In the genomic region with DNA sequence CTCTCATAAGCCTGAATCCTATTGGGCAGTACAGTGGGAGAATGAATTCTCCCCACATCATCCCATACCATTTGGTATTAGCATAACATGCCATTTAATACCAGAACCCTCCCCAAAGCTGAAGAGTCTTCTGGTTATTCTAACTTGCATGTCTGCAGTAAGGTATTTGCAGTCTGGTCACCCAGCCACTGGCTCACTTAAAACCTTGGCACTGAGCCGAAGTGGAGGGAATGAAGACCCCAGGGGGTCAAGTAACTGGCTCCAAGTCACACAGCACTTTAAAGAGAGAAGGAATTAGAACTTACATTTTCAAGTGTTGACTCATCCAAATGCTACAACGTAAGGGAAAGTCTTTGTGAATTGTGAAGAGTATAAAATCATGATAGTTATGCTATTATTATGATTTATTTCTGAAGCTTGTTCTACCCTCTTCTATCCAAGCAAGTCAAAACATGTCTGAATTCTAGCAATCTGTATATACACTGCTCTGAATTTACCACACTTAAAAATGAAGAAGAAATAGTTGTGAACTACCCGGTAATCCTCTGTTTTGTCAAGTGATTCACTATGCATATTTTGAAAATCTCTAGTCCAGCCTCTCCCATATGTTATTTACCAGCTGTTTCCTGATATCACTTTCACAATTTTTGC, we compare ENCODE assay signal across 11 cellular contexts.
DNase-seq lines count a peak whose midpoint lies in the region; ATAC-seq, FAIRE-seq and TF ChIP-seq lines count a peak whose summit lies in the region.
"Had no signal": no experiment of that assay in that cellular context is flagged by ENCODE, and none has a peak within 500 bp of the region (broad histone marks: within the 10 kb centered on the region; RNA-seq: fewer than 3 reads in every experiment).

No MANE protein-coding gene starts in this region.

- ATAC-seq in GM21526 (IDR thresholded peaks at IDR 0.05; ENCODE audit: low FRiP score, unreplicated experiment), result no peak

- no peak for TF ChIP-seq CTCF in AG09309 (IDR thresholded peaks at IDR 0.05; ENCODE audit: control insufficient read depth, insufficient read depth, low read depth, low read length, missing control alignments)

- H3K9ac ChIP-seq in HUES48 (ENCODE audit: low read depth, low read length) (no peak overlapping the region), adipocyte (ENCODE audit: low read length) (no peak overlapping the region)

- H3K4me3 ChIP-seq in AG09309 (ENCODE audit: control insufficient read depth, low read depth, low read length), result no peak overlapping the region
- no peak overlapping the region for H3K4me3 ChIP-seq in HUES48 (ENCODE audit: low read depth, low read length)
- H3K4me3 ChIP-seq in adipocyte (ENCODE audit: low read length), result no peak overlapping the region
- H3K4me3 ChIP-seq: spleen had no signal

- no peaks in the 10 kb centered on the region for H3K9me3 ChIP-seq in HUES48 (ENCODE audit: control insufficient read depth, insufficient read depth, low read length)
- no peaks in the 10 kb centered on the region for H3K9me3 ChIP-seq in adipocyte (ENCODE audit: control insufficient read depth, low read length)
- H3K9me3 ChIP-seq: spleen had no signal

- no peaks in the 10 kb centered on the region for H3K36me3 ChIP-seq in HUES48 (ENCODE audit: control insufficient read depth, insufficient read depth, low read length)
- no peaks in the 10 kb centered on the region for H3K36me3 ChIP-seq in adipocyte (ENCODE audit: control insufficient read depth, insufficient read depth, low read length, severe bottlenecking)
- H3K36me3 ChIP-seq: spleen had no signal

- peak; percentile 49 for FAIRE-seq in islet of Langerhans (lab: Jason Lieb, UNC)
- FAIRE-seq: D721Med had no signal

- H3K27ac ChIP-seq in HUES48 (ENCODE audit: low read depth, low read length), result peak overlapping the region; percentile 54
- H3K27ac ChIP-seq: spleen had no signal

- DNase-seq in AG09309 (ENCODE audit: low read depth) (peak; percentile 3), adipocyte (ENCODE audit: low read depth) (peak; percentile 64), HuH-7 (ENCODE audit: low spot score) (no peak), NOMO-1 treated with DMSO at 0.1 percent for 48 hours (lab: John Stamatoyannopoulos, UW; ENCODE audit: unreplicated experiment) (no peak), HUDEP-2 (lab: John Stamatoyannopoulos, UW; ENCODE audit: unreplicated experiment in 76 of 76) (no peak)
- DNase-seq: dermis blood vessel endothelial cell, spleen had no signal

- H3K4me1 ChIP-seq in HUES48 (ENCODE audit: control insufficient read depth, insufficient read depth, low read length), result peaks cover 14% of the 10 kb centered on the region
- peaks cover 28% of the 10 kb centered on the region for H3K4me1 ChIP-seq in adipocyte (ENCODE audit: control insufficient read depth, insufficient read depth, low read length)
- H3K4me1 ChIP-seq: spleen had no signal

- H3K27me3 ChIP-seq in HUES48 (ENCODE audit: control insufficient read depth, insufficient read depth, low read length) (peaks cover 43% of the 10 kb centered on the region), adipocyte (replicated peaks; ENCODE audit: control insufficient read depth, insufficient read depth, low read length) (no peaks in the 10 kb centered on the region)
- H3K27me3 ChIP-seq: spleen had no signal

Comparison
In these comparisons a context has a peak if more than half of its experiments do, and no peak if none do; other contexts are left out.
1. DNase-seq: peak in AG09309 (single experiment) and adipocyte (single experiment); none in HuH-7 (single experiment), NOMO-1 treated with DMSO at 0.1 percent for 48 hours (single experiment) and HUDEP-2 (0 of 76).